Comparison of ENCODE assay signal across 1 cellular context in genomic region chr11:126211236-126212088, GRCh38.
TF ChIP-seq lines count a peak whose summit lies in the region.

TSS of gene FAM118B (plus strand) at chr11:126211782. CDS start at chr11:126235002, 23,220 bp downstream.
TSS of gene RPUSD4 (minus strand) at chr11:126211650. CDS start at chr11:126211638, 12 bp downstream.

TF ChIP-seq in HepG2, 621 proteins besides CTCF, POLR2A, EP300 and RAD21 (continued from another document and continues in another):
- TF ChIP-seq PBX2 (CRISPR knock-in tag; IDR thresholded peaks at IDR 0.05): no peak
- TF ChIP-seq JUN (CRISPR knock-in tag; IDR thresholded peaks at IDR 0.05): peak; percentile 13
- TF ChIP-seq BCLAF1 (IDR thresholded peaks at IDR 0.05): no peak
- peak; percentile 55; the same call in 1 of the 2 replicates for TF ChIP-seq ZNF737 (CRISPR knock-in tag; IDR thresholded peaks at IDR 0.05; ENCODE audit: borderline replicate concordance)
- TF ChIP-seq ZBTB4 (CRISPR knock-in tag; IDR thresholded peaks at IDR 0.05; ENCODE audit: borderline replicate concordance): peak; percentile 44; the same call in 1 of the 2 replicates
- peak; percentile 34; the same call in 1 of the 2 replicates for TF ChIP-seq ZNF33B (CRISPR knock-in tag; IDR thresholded peaks at IDR 0.05)
- no peak for TF ChIP-seq ZBTB8A (CRISPR knock-in tag; IDR thresholded peaks at IDR 0.05; ENCODE audit: borderline replicate concordance, low read depth)
- peak; percentile 81 for TF ChIP-seq ELF3 (CRISPR knock-in tag; IDR thresholded peaks at IDR 0.05)
- TF ChIP-seq AKNA (CRISPR knock-in tag; IDR thresholded peaks at IDR 0.05; ENCODE audit: borderline replicate concordance): no peak
- no peak for TF ChIP-seq STAT5B (CRISPR knock-in tag; IDR thresholded peaks at IDR 0.05)
- TF ChIP-seq ZUFSP (CRISPR knock-in tag; IDR thresholded peaks at IDR 0.05; ENCODE audit: borderline replicate concordance): no peak
- TF ChIP-seq EHMT2 (IDR thresholded peaks at IDR 0.05; ENCODE audit: borderline replicate concordance, low read depth, low read length): no peak
- TF ChIP-seq ZNF44 (CRISPR knock-in tag; IDR thresholded peaks at IDR 0.05): peak; percentile 76
- peak; percentile 63; the same call in 1 of the 2 replicates for TF ChIP-seq CREB3 (CRISPR knock-in tag; IDR thresholded peaks at IDR 0.05)
- TF ChIP-seq YEATS2 (CRISPR knock-in tag; IDR thresholded peaks at IDR 0.05; ENCODE audit: borderline replicate concordance): peak; percentile 90; the same call in 1 of the 2 replicates
- TF ChIP-seq KMT2A (CRISPR knock-in tag; IDR thresholded peaks at IDR 0.05): peak; percentile 90
- TF ChIP-seq MTERF4 (CRISPR knock-in tag; IDR thresholded peaks at IDR 0.05): no peak
- peak; percentile 82 for TF ChIP-seq ZNF704 (CRISPR knock-in tag; IDR thresholded peaks at IDR 0.05; ENCODE audit: borderline replicate concordance)
- TF ChIP-seq ZNF547 (CRISPR knock-in tag; IDR thresholded peaks at IDR 0.05): no peak
- no peak for TF ChIP-seq ZBTB21 (CRISPR knock-in tag; IDR thresholded peaks at IDR 0.05)
- peak; percentile 31; the same call in 1 of the 2 replicates for TF ChIP-seq ZNF333 (CRISPR knock-in tag; IDR thresholded peaks at IDR 0.05; ENCODE audit: borderline replicate concordance)
- no peak for TF ChIP-seq ZFYVE20 (CRISPR knock-in tag; IDR thresholded peaks at IDR 0.05; ENCODE audit: borderline replicate concordance, low read depth)
- peak; percentile 54; the same call in 1 of the 2 replicates for TF ChIP-seq ZNF343 (CRISPR knock-in tag; IDR thresholded peaks at IDR 0.05)
- TF ChIP-seq BATF2 (CRISPR knock-in tag; IDR thresholded peaks at IDR 0.05): no peak
- no peak for TF ChIP-seq HMG20A (CRISPR knock-in tag; IDR thresholded peaks at IDR 0.05; ENCODE audit: borderline replicate concordance)
- 0 out of 2 replicates have a peak, but pooled peaks have one; percentile 29 for TF ChIP-seq ZSCAN9 (CRISPR knock-in tag; IDR thresholded peaks at IDR 0.05; ENCODE audit: borderline replicate concordance)
- no peak for TF ChIP-seq CENPBD1 (CRISPR knock-in tag; IDR thresholded peaks at IDR 0.05; ENCODE audit: borderline replicate concordance, low read depth)
- no peak for TF ChIP-seq ZNF615 (CRISPR knock-in tag; IDR thresholded peaks at IDR 0.05; ENCODE audit: borderline replicate concordance)
- TF ChIP-seq ZNF800 (CRISPR knock-in tag; IDR thresholded peaks at IDR 0.05): no peak
- peak; percentile 41 for TF ChIP-seq MEIS2 (CRISPR knock-in tag; IDR thresholded peaks at IDR 0.05)
- no peak for TF ChIP-seq ETS1 (CRISPR knock-in tag; IDR thresholded peaks at IDR 0.05)
- TF ChIP-seq ZNF569 (CRISPR knock-in tag; IDR thresholded peaks at IDR 0.05; ENCODE audit: borderline replicate concordance): no peak
